In the genomic region with DNA sequence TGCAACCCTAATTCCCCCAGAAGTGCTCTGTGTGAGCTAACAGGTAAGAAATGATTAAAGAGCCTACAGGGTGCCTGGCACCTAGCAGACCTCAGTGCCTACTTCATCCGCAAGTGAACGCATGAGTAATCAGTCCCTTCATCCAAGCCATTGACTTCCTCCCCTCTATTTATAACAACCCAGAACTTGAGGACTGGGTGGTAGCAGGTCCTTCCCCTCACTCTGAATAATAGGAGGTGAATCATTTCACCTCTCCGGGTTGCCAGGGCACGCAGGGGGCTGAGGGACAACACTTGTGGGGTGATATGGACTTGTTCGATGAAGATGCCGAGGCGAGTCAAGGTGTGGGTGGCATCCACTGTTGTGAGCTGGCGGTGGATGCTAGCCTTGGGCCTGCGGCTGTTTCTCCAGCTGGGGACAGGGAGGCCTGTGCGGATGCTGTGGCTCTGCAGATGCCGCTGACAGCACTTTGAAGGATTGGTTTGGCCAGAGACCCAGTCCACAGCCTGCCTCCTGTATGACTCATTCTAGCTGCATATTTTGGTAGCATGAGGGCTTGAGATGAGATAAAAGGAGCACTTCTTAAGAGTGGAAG, we compare ENCODE assay signal across 8 cellular contexts. TPM values are rescaled to one million over a fixed set of nuclear protein-coding genes. Genes with fewer than 3 reads are reported as not detected.
DNase-seq lines count a peak whose midpoint lies in the region; ATAC-seq, FAIRE-seq and TF ChIP-seq lines count a peak whose summit lies in the region.

No MANE protein-coding gene starts in this region.

- no peaks in the 10 kb centered on the region for H3K27me3 ChIP-seq in sigmoid colon

- peaks cover 0 to 59% (median 55%) of the 10 kb centered on the region in 4 donors for H3K4me1 ChIP-seq in sigmoid colon

- peaks cover 17% of the 10 kb centered on the region for H3K4me1 Mint-ChIP-seq in glutamatergic neuron (ENCODE audit: low read depth, unreplicated experiment)

- no peak overlapping the region for H3K27ac Mint-ChIP-seq in glutamatergic neuron (ENCODE audit: unreplicated experiment)

- peak; percentile 98 for FAIRE-seq in GM12891 (lab: Jason Lieb, UNC)
- FAIRE-seq in RCC 7860 (lab: Jason Lieb, UNC) = peak; percentile 85

- TF ChIP-seq EP300 in sigmoid colon (IDR thresholded peaks at IDR 0.05) = peak in 1 of 4 donors; percentile 22

- no peak overlapping the region for H3K4me3 ChIP-seq in sigmoid colon

- TF ChIP-seq POLR2A in GM12891 (IDR thresholded peaks at IDR 0.05; ENCODE audit: low read depth, low read length) (peak; percentile 59), sigmoid colon (IDR thresholded peaks at IDR 0.05) (no peak)

- H3K9me3 Mint-ChIP-seq in glutamatergic neuron (ENCODE audit: unreplicated experiment) = no peaks in the 10 kb centered on the region

- no peaks in the 10 kb centered on the region for H3K9me3 ChIP-seq in sigmoid colon

- 45 to 82% methylated on average over 11 of the region's 11 CpGs for WGBS in sigmoid colon, 2 donors

- no peak overlapping the region for H3K4me3 Mint-ChIP-seq in glutamatergic neuron (ENCODE audit: unreplicated experiment)

- H3K36me3 Mint-ChIP-seq in glutamatergic neuron (ENCODE audit: unreplicated experiment) = no peaks in the 10 kb centered on the region

- H3K27ac ChIP-seq in sigmoid colon = peak overlapping the region; percentile 80 to 89 (median 84)

- TF ChIP-seq CTCF in glutamatergic neuron (IDR thresholded peaks at IDR 0.05; ENCODE audit: partially characterized antibody, unreplicated experiment) (no peak), sigmoid colon (IDR thresholded peaks at IDR 0.05) (no peak)

- intact Hi-C loops in sigmoid colon (cut with DNase I) = loop anchor here (10.0 kb wide), 1 partner anchor 640 kb away; no protein-coding TSS in a partner anchor

- H3K27me3 Mint-ChIP-seq in glutamatergic neuron (ENCODE audit: unreplicated experiment) = peaks cover 2% of the 10 kb centered on the region

- DNase-seq in GM12891 (ENCODE audit: insufficient read length, low spot score) = no peak
- peak; percentile 71 for DNase-seq in RCC 7860 (ENCODE audit: low spot score)
- peak; percentile 92 for DNase-seq in activated effector memory CD4-positive, alpha-beta T cell treated with anti-CD3 and anti-CD28 coated beads, Interleukin-2, amount 50 U/mL, for 16 hours
- peak; percentile 25 for DNase-seq in glutamatergic neuron
- peak; percentile 89 for DNase-seq in sigmoid colon
- no peak for DNase-seq in NCI-H82 (lab: John Stamatoyannopoulos, UW)
- no peak for DNase-seq in NCI-H2081 (lab: John Stamatoyannopoulos, UW)

- H3K36me3 ChIP-seq in sigmoid colon = no peaks in the 10 kb centered on the region

- peak; percentile 42 for ATAC-seq in HG02943 (IDR thresholded peaks at IDR 0.05; ENCODE audit: low read depth, unreplicated experiment)

TF ChIP-seq in GM12891, 5 proteins besides CTCF, POLR2A, EP300 and RAD21:
- TF ChIP-seq PAX5 (IDR thresholded peaks at IDR 0.05; ENCODE audit: insufficient read depth, low read length, severe bottlenecking) (no peak), SPI1 (IDR thresholded peaks at IDR 0.05; ENCODE audit: low read depth, low read length) (peak; percentile 53), POLR2AphosphoS5 (IDR thresholded peaks at IDR 0.05; ENCODE audit: low read depth, low read length) (peak; percentile 72; the same call in 1 of the 2 replicates), TAF1 (IDR thresholded peaks at IDR 0.05; ENCODE audit: low read depth, low read length) (peak; percentile 28; the same call in 1 of the 2 replicates), POU2F2 (IDR thresholded peaks at IDR 0.05; ENCODE audit: low read depth, low read length) (peak; percentile 60; the same call in 1 of the 2 replicates)

RNA-seq across cellular contexts. Expression of a gene that starts 12.3 kb away (rescaled TPM):
- 49.9 TPM for polyA plus RNA-seq in GM12891 (2012; ENCODE audit: low read depth, missing spikeins)
- total RNA-seq in glutamatergic neuron (ENCODE audit: unreplicated experiment) = 11.1 TPM
- 10 to 100 TPM in 3 of 4 donors, 1 to 10 TPM in 1; 8.1 to 17.1 (median 14.2) TPM for total RNA-seq in sigmoid colon
- 10 to 100 TPM in 1 of 3 donors, 1 to 10 TPM in 2; 3.2 to 19.8 (median 3.6) TPM for polyA plus RNA-seq in sigmoid colon

Comparison
In these comparisons a context has a peak if more than half of its experiments do, and no peak if none do; other contexts are left out.
1. DNase-seq: peak in RCC 7860 (single experiment), activated effector memory CD4-positive, alpha-beta T cell treated with anti-CD3 and anti-CD28 coated beads, Interleukin-2, amount 50 U/mL, for 16 hours (single experiment), glutamatergic neuron (single experiment) and sigmoid colon (single experiment); none in GM12891 (single experiment), NCI-H82 (single experiment) and NCI-H2081 (0 of 2).